In genomic region chr11:68803766-68804165, GRCh38 we compare ENCODE assay signal across 23 cellular contexts.
"Had no signal": no experiment of that assay in that cellular context is flagged by ENCODE, and none has a peak within 500 bp of the region (broad histone marks: within the 10 kb centered on the region; RNA-seq: fewer than 3 reads in every experiment).

No MANE protein-coding gene starts in this region.

- DNase-seq: activated CD4-positive, alpha-beta T cell treated with anti-CD3 and anti-CD28 coated beads for 48 hours; activated CD4-positive, alpha-beta T cell treated with anti-CD3 and anti-CD28 coated beads, Interleukin-2, amount 50 U/mL, for 4 hours; activated CD4-positive, CD25-positive, alpha-beta regulatory T cell treated with anti-CD3 and anti-CD28 coated beads, Interleukin-2, amount 50 U/mL, for 72 hours; activated CD8-positive, alpha-beta memory T cell treated with anti-CD3 and anti-CD28 coated beads for 24 hours; activated effector memory CD4-positive, alpha-beta T cell treated with anti-CD3 and anti-CD28 coated beads, Interleukin-2, amount 50 U/mL, for 16 hours; activated naive CD4-positive, alpha-beta T cell treated with Interleukin-2 at 50 U/mL for 16 hours; activated T-cell treated with anti-CD3 and anti-CD28 coated beads, Interleukin-2, amount 50 U/mL, for 4 hours; IMR-90; KG1; NCI-H1048; NCI-H146; NCI-H187 treated with DMSO at 0.1 percent for 48 hours; NCI-H2081 treated with DMSO at 0.1 percent for 48 hours; NCI-H2171 treated with DMSO at 0.1 percent for 48 hours; NCI-H526; NCI-H774; Peyer's patch; Right ventricle myocardium superior; SJCRH30; SK-N-SH; T-helper 1 cell had no signal

- H3K27ac Mint-ChIP-seq: activated naive CD8-positive, alpha-beta T cell; WTC11 had no signal

- H3K9me3 Mint-ChIP-seq: activated T-cell treated with anti-CD3 and anti-CD28 coated beads, Interleukin-2, amount 50 U/mL, for 4 hours; WTC11 had no signal

- H3K4me3 Mint-ChIP-seq: activated naive CD8-positive, alpha-beta T cell; activated T-cell treated with anti-CD3 and anti-CD28 coated beads, Interleukin-2, amount 50 U/mL, for 4 hours; WTC11 had no signal

- H3K4me1 Mint-ChIP-seq: WTC11 had no signal

- H3K4me3 ChIP-seq: Peyer's patch, SJCRH30 had no signal

- H3K27me3 Mint-ChIP-seq: activated naive CD8-positive, alpha-beta T cell had no signal
